ENCODE assay signal across 8 cellular contexts in the genomic region with DNA sequence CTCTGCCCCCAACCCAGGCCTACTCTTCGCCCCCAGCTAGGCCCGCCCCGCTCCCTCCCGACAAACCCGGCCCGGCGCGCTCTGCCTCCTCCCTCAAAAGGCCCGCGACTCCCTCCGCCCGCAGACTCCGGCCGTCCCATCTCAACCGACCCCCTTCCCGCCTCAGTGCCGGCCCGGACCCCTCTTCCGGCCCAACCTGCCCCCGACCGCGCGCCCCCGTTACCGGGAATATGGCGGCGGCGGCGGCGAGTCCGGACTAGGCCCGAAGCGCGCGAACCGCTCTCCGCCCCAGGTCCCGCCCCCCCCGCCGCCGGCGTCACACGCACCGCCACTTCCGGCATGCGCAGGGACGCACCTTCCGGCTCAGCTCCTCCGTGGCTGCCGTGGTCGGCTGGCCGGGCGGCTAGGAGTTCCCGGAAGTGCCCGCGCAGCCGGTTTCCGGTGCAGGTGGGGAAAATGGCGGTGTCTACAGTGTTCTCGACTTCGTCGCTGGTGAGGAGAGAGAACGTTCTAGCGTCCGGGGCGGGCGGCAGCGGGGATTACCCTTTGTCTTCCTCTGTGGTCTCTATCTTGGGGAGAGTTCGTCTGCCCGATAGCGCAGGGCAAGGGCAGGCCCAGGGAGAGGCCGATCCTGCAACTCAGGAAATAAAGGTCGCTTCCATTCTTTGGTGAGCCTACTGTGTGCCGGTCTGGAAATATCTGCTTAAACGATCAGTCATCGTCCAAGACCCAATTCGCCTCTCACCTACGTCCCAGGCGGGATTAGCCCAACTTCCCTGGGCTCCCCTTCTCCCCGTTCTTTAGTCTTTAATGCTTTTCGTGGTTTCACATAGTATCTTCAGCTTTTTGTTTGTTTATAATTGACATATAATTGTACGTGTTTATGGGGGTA. TPM values are rescaled to one million over a fixed set of nuclear protein-coding genes. Genes with fewer than 3 reads are reported as not detected.
DNase-seq lines count a peak whose midpoint lies in the region; ATAC-seq and TF ChIP-seq lines count a peak whose summit lies in the region.

A gene with protein sequence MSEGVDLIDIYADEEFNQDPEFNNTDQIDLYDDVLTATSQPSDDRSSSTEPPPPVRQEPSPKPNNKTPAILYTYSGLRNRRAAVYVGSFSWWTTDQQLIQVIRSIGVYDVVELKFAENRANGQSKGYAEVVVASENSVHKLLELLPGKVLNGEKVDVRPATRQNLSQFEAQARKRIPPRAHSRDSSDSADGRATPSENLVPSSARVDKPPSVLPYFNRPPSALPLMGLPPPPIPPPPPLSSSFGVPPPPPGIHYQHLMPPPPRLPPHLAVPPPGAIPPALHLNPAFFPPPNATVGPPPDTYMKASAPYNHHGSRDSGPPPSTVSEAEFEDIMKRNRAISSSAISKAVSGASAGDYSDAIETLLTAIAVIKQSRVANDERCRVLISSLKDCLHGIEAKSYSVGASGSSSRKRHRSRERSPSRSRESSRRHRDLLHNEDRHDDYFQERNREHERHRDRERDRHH (minus strand): TSS at position 285 of the 892 bp plus-strand sequence. CDS start 740 bp downstream, outside the sequence.
A gene (plus strand): TSS at position 434 of the 892 bp plus-strand sequence. CDS start 23 bp downstream, at position 457.

- no peaks in the 10 kb centered on the region for H3K36me3 ChIP-seq in kidney epithelial cell (ENCODE audit: control insufficient read depth, insufficient read depth, low read length)

- POLR2A ChIA-PET in activated CD4-positive, alpha-beta T cell treated with anti-CD3 and anti-CD28 coated beads for 36 hours (lab: Charles Lee), result interaction anchor here (0.6 to 2.3 kb wide), 9 partner anchors 17 to 1161 kb away, joined by 3 to 19 read pairs (median 3); a partner anchor contains a TSS

- no peaks in the 10 kb centered on the region for H3K9me3 Mint-ChIP-seq in activated CD4-positive, alpha-beta T cell treated with anti-CD3 and anti-CD28 coated beads for 36 hours (ENCODE audit: low read depth)
- no peaks in the 10 kb centered on the region for H3K9me3 Mint-ChIP-seq in chondrocyte (ENCODE audit: low read depth)

- ATAC-seq in HG03439 (IDR thresholded peaks at IDR 0.05; ENCODE audit: unreplicated experiment), result peak; percentile 87
- ATAC-seq in activated CD4-positive, alpha-beta T cell treated with anti-CD3 and anti-CD28 coated beads for 36 hours, result peak; percentile 92

- H3K27me3 Mint-ChIP-seq in activated CD4-positive, alpha-beta T cell treated with anti-CD3 and anti-CD28 coated beads for 36 hours, result no peaks in the 10 kb centered on the region
- H3K27me3 Mint-ChIP-seq in chondrocyte (ENCODE audit: low read depth), result no peaks in the 10 kb centered on the region

- intact Hi-C loops in activated CD4-positive, alpha-beta T cell treated with anti-CD3 and anti-CD28 coated beads for 36 hours (cut with DNase I, micrococcal nuclease), result loop anchor here (1.0 to 10.0 kb wide), 13 partner anchors 37 to 1763 kb away; a partner anchor contains a TSS

- H3K4me3 ChIP-seq in kidney epithelial cell (ENCODE audit: low read depth, low read length), result peak within 1 kb of the TSS; percentile 69

- TF ChIP-seq CTCF in chondrocyte (IDR thresholded peaks at IDR 0.05) (peak; percentile 47), kidney epithelial cell (IDR thresholded peaks at IDR 0.05; ENCODE audit: insufficient read depth, low read length, poor library complexity, severe bottlenecking) (no peak)

- peak; percentile 96 for DNase-seq in Ammon's horn (ENCODE audit: low spot score)
- DNase-seq in GM19238 (ENCODE audit: insufficient read length, low spot score), result peak; percentile 94
- DNase-seq in NCI-H524 (lab: John Stamatoyannopoulos, UW), result peak; percentile 77 to 92
- peak; percentile 99 for DNase-seq in activated CD4-positive, alpha-beta T cell treated with anti-CD3 and anti-CD28 coated beads for 36 hours
- DNase-seq in chondrocyte (ENCODE audit: low spot score), result peak; percentile 99
- peak; percentile 74 for DNase-seq in kidney epithelial cell (ENCODE audit: low read depth)
- DNase-seq in stimulated activated CD4-positive, alpha-beta T cell treated with anti-CD3 and anti-CD28 coated beads, Interleukin-15, amount 100 ng/mL, for 24 hours, result peak; percentile 99

- peaks cover 59% of the 10 kb centered on the region for H3K4me1 Mint-ChIP-seq in activated CD4-positive, alpha-beta T cell treated with anti-CD3 and anti-CD28 coated beads for 36 hours
- H3K4me1 Mint-ChIP-seq in chondrocyte (ENCODE audit: low read depth), result peaks cover 45% of the 10 kb centered on the region

- CTCF ChIA-PET in activated CD4-positive, alpha-beta T cell treated with anti-CD3 and anti-CD28 coated beads for 36 hours (lab: Charles Lee), result interaction anchor here (0.6 to 5.4 kb wide), 10 partner anchors 9 to 391 kb away, joined by 3 to 31 read pairs (median 4); a partner anchor contains a TSS

- H3K27me3 ChIP-seq in kidney epithelial cell (ENCODE audit: control insufficient read depth, insufficient read depth, low read length), result no peaks in the 10 kb centered on the region

- peak within 1 kb of the TSS; percentile 97 for H3K27ac Mint-ChIP-seq in activated CD4-positive, alpha-beta T cell treated with anti-CD3 and anti-CD28 coated beads for 36 hours
- peak within 1 kb of the TSS; percentile 99 for H3K27ac Mint-ChIP-seq in chondrocyte (ENCODE audit: unreplicated experiment)

- H3K36me3 Mint-ChIP-seq in activated CD4-positive, alpha-beta T cell treated with anti-CD3 and anti-CD28 coated beads for 36 hours (ENCODE audit: low read depth), result peaks cover 51% of the 10 kb centered on the region
- peaks cover 21% of the 10 kb centered on the region for H3K36me3 Mint-ChIP-seq in chondrocyte (ENCODE audit: low read depth)

- H3K4me3 Mint-ChIP-seq in activated CD4-positive, alpha-beta T cell treated with anti-CD3 and anti-CD28 coated beads for 36 hours, result peak within 1 kb of the TSS; percentile 92
- H3K4me3 Mint-ChIP-seq in chondrocyte (ENCODE audit: unreplicated experiment), result peak within 1 kb of the TSS; percentile 95

RNA-seq across cellular contexts. Expression of the first gene that starts in this region (rescaled TPM):
- 100 to 1,000 TPM; 108 to 179 TPM for total RNA-seq in activated CD4-positive, alpha-beta T cell treated with anti-CD3 and anti-CD28 coated beads for 36 hours
- total RNA-seq in chondrocyte (61.2 to 66.2 TPM (median 65.0 TPM) in 3 replicates), kidney epithelial cell (47.5 and 53.9 TPM in 2 replicates)

RNA-seq across cellular contexts. Expression of the second gene that starts in this region (rescaled TPM):
- 10 to 100 TPM; 23.6 to 33.6 TPM for total RNA-seq in activated CD4-positive, alpha-beta T cell treated with anti-CD3 and anti-CD28 coated beads for 36 hours
- total RNA-seq in chondrocyte, result 33.8 to 34.8 TPM (median 34.5 TPM) in 3 replicates
- total RNA-seq in kidney epithelial cell, result 32.6 and 35.5 TPM in 2 replicates

Comparison
In these comparisons a context has a peak if more than half of its experiments do, and no peak if none do; other contexts are left out.
1. Peak in every context shown above with its lines: DNase-seq, ATAC-seq and H3K4me3 ChIP-seq.